ENCODE assay signal across 9 cellular contexts in genomic region chr15:69573815-69574472, GRCh38.
DNase-seq lines count a peak whose midpoint lies in the region; ATAC-seq, FAIRE-seq and TF ChIP-seq lines count a peak whose summit lies in the region.
"Had no signal": no experiment of that assay in that cellular context is flagged by ENCODE, and none has a peak within 500 bp of the region (broad histone marks: within the 10 kb centered on the region; RNA-seq: fewer than 3 reads in every experiment).

No MANE protein-coding gene starts in this region.

- no peaks in the 10 kb centered on the region for H3K36me3 Mint-ChIP-seq in activated CD4-positive, alpha-beta T cell treated with anti-CD3 and anti-CD28 coated beads, Interleukin-2, amount 10 ng/mL, durations not matched to agents 7 days and 5 days (ENCODE audit: low read depth)

- peaks cover 4% of the 10 kb centered on the region for H3K27me3 Mint-ChIP-seq in activated CD4-positive, alpha-beta T cell treated with anti-CD3 and anti-CD28 coated beads, Interleukin-2, amount 10 ng/mL, durations not matched to agents 7 days and 5 days

- no peak for ATAC-seq in GM21360 (IDR thresholded peaks at IDR 0.05; ENCODE audit: unreplicated experiment)
- ATAC-seq in HG03571 (IDR thresholded peaks at IDR 0.05; ENCODE audit: unreplicated experiment): no peak

- CTCF ChIA-PET in activated CD4-positive, alpha-beta T cell treated with anti-CD3 and anti-CD28 coated beads, Interleukin-2, amount 10 ng/mL, durations not matched to agents 7 days and 5 days (lab: Charles Lee): interaction anchor here (0.8 to 1.0 kb wide), 2 partner anchors 10 to 19 kb away, joined by 3 read pairs; no protein-coding TSS in a partner anchor

- H3K27ac Mint-ChIP-seq in activated CD4-positive, alpha-beta T cell treated with anti-CD3 and anti-CD28 coated beads, Interleukin-2, amount 10 ng/mL, durations not matched to agents 7 days and 5 days: no peak overlapping the region

- no peak overlapping the region for H3K4me3 Mint-ChIP-seq in activated CD4-positive, alpha-beta T cell treated with anti-CD3 and anti-CD28 coated beads, Interleukin-2, amount 10 ng/mL, durations not matched to agents 7 days and 5 days

- TF ChIP-seq CTCF in GM20000 (IDR thresholded peaks at IDR 0.05; ENCODE audit: extremely low read depth, missing control alignments) (no peak), bronchial epithelial cell (IDR thresholded peaks at IDR 0.05; ENCODE audit: insufficient read depth, low read length, severe bottlenecking) (no peak)

- H3K4me1 Mint-ChIP-seq in activated CD4-positive, alpha-beta T cell treated with anti-CD3 and anti-CD28 coated beads, Interleukin-2, amount 10 ng/mL, durations not matched to agents 7 days and 5 days: peaks cover 39% of the 10 kb centered on the region

- no peak for FAIRE-seq in bronchial epithelial cell (lab: Jason Lieb, UNC)

- H3K36me3 ChIP-seq in bronchial epithelial cell (ENCODE audit: control insufficient read depth, insufficient read depth, low read length): no peaks in the 10 kb centered on the region

- POLR2A ChIA-PET in activated CD4-positive, alpha-beta T cell treated with anti-CD3 and anti-CD28 coated beads, Interleukin-2, amount 10 ng/mL, durations not matched to agents 7 days and 5 days (lab: Charles Lee): no interaction called here

- no peaks in the 10 kb centered on the region for H3K9me3 Mint-ChIP-seq in activated CD4-positive, alpha-beta T cell treated with anti-CD3 and anti-CD28 coated beads, Interleukin-2, amount 10 ng/mL, durations not matched to agents 7 days and 5 days

- no peak overlapping the region for H3K4me3 ChIP-seq in bronchial epithelial cell (ENCODE audit: low read depth, low read length)

- H3K27me3 ChIP-seq in bronchial epithelial cell (ENCODE audit: control insufficient read depth, insufficient read depth, low read length): peaks cover 48% of the 10 kb centered on the region

- DNase-seq in GM20000 (ENCODE audit: low spot score) (peak; percentile 40), bronchial epithelial cell (ENCODE audit: low read depth) (peak; percentile 20), NCI-H146 (lab: John Stamatoyannopoulos, UW) (no peak), epidermal melanocyte (ENCODE audit: insufficient read length, low spot score) (no peak)
- DNase-seq in activated CD4-positive, alpha-beta T cell treated with anti-CD3 and anti-CD28 coated beads, Interleukin-2, amount 10 ng/mL, durations not matched to agents 7 days and 5 days: peak; percentile 30
- peak; percentile 49 for DNase-seq in stimulated activated CD4-positive, alpha-beta T cell treated with anti-CD3 and anti-CD28 coated beads, Interleukin-4, amount 100 ng/mL, for 1 hour
- DNase-seq: DND-41 had no signal

Comparison
In these comparisons a context has a peak if more than half of its experiments do, and no peak if none do; other contexts are left out.
1. DNase-seq: peak in GM20000 (single experiment), activated CD4-positive, alpha-beta T cell treated with anti-CD3 and anti-CD28 coated beads, Interleukin-2, amount 10 ng/mL, durations not matched to agents 7 days and 5 days (single experiment), bronchial epithelial cell (single experiment) and stimulated activated CD4-positive, alpha-beta T cell treated with anti-CD3 and anti-CD28 coated beads, Interleukin-4, amount 100 ng/mL, for 1 hour (single experiment); none in NCI-H146 (single experiment) and epidermal melanocyte (single experiment).